16 cellular contexts compared by ENCODE assay signal in genomic region chr1:220151454-220151853, GRCh38. TPM values are rescaled to one million over a fixed set of nuclear protein-coding genes. Genes with fewer than 3 reads are reported as not detected.
DNase-seq lines count a peak whose midpoint lies in the region; ATAC-seq and TF ChIP-seq lines count a peak whose summit lies in the region.
"Had no signal": no experiment of that assay in that cellular context is flagged by ENCODE, and none has a peak within 500 bp of the region (broad histone marks: within the 10 kb centered on the region; RNA-seq: fewer than 3 reads in every experiment).

No MANE protein-coding gene starts in this region.

- no peak overlapping the region for H3K4me3 ChIP-seq in BE2C (ENCODE audit: low read depth, low read length)
- H3K4me3 ChIP-seq: cardiac muscle cell, hepatocyte had no signal

- DNase-seq in NCI-H2227 treated with DMSO at 0.1 percent for 48 hours (lab: John Stamatoyannopoulos, UW) (peak; percentile 78), substantia nigra (lab: John Stamatoyannopoulos, UW) (peak in 26 of 49 donors; percentile 0 to 45 (median 14)), BE2C (no peak)
- DNase-seq in effector memory CD8-positive, alpha-beta T cell = no peak
- DNase-seq: activated CD8-positive, alpha-beta memory T cell treated with anti-CD3 and anti-CD28 coated beads, Interleukin-2, amount 50 U/mL, for 4 hours; DMS79 treated with DMSO at 0.1 percent for 48 hours; NCI-H1092 treated with DMSO at 0.1 percent for 48 hours; stimulated activated CD4-positive, alpha-beta T cell treated with anti-CD3 and anti-CD28 coated beads, Interleukin-4, amount 100 ng/mL, for 1 hour had no signal

- H3K36me3 ChIP-seq in BE2C = peaks cover 61% of the 10 kb centered on the region

- H3K9me3 ChIP-seq in BE2C = no peaks in the 10 kb centered on the region

- peaks cover 39% of the 10 kb centered on the region for H3K36me3 Mint-ChIP-seq in effector memory CD8-positive, alpha-beta T cell (ENCODE audit: insufficient read depth)

- TF ChIP-seq CTCF in BE2C (IDR thresholded peaks at IDR 0.05; ENCODE audit: low read depth, low read length) = no peak

- peaks cover 1 to 2% of the 10 kb centered on the region in 2 donors for H3K4me1 Mint-ChIP-seq in effector memory CD8-positive, alpha-beta T cell (ENCODE audit: low read depth in 2 of 2)
- H3K4me1 Mint-ChIP-seq: nephron had no signal

- no peak overlapping the region for H3K4me3 Mint-ChIP-seq in effector memory CD8-positive, alpha-beta T cell
- H3K4me3 Mint-ChIP-seq: nephron; T-helper 2 cell treated with Interferon-gamma antibody and Interleukin-4, amounts not matched to agents 5 μg/mL and 100 μg/mL, for 36 hours; type B pancreatic cell had no signal

- H3K9me3 Mint-ChIP-seq in effector memory CD8-positive, alpha-beta T cell = no peaks in the 10 kb centered on the region
- H3K9me3 Mint-ChIP-seq: nephron; T-helper 2 cell treated with Interferon-gamma antibody and Interleukin-4, amounts not matched to agents 5 μg/mL and 100 μg/mL, for 36 hours; type B pancreatic cell had no signal

- H3K27ac ChIP-seq in layer of hippocampus (ENCODE audit: low read depth, low read length) (peak overlapping the region; percentile 49), substantia nigra (ENCODE audit: low read depth, low read length, poor library complexity, severe bottlenecking) (no peak overlapping the region)
- H3K27ac ChIP-seq: cardiac muscle cell, hepatocyte had no signal

- no peaks in the 10 kb centered on the region for H3K27me3 Mint-ChIP-seq in effector memory CD8-positive, alpha-beta T cell
- H3K27me3 Mint-ChIP-seq: type B pancreatic cell had no signal

- H3K27me3 ChIP-seq in layer of hippocampus (ENCODE audit: control insufficient read depth, insufficient read depth, low read length) = no peaks in the 10 kb centered on the region
- H3K27me3 ChIP-seq in BE2C = no peaks in the 10 kb centered on the region
- H3K27me3 ChIP-seq: cardiac muscle cell, hepatocyte had no signal

- ATAC-seq in effector memory CD8-positive, alpha-beta T cell (replicated peaks) = no peak
- ATAC-seq in GM18498 (IDR thresholded peaks at IDR 0.05; ENCODE audit: unreplicated experiment) (no peak), HG03175 (IDR thresholded peaks at IDR 0.05; ENCODE audit: unreplicated experiment) (no peak)

- H3K4me1 ChIP-seq in BE2C = no peaks in the 10 kb centered on the region

- peak overlapping the region; percentile 59 to 80 for H3K27ac Mint-ChIP-seq in effector memory CD8-positive, alpha-beta T cell
- H3K27ac Mint-ChIP-seq: nephron; T-helper 2 cell treated with Interferon-gamma antibody and Interleukin-4, amounts not matched to agents 5 μg/mL and 100 μg/mL, for 36 hours; type B pancreatic cell had no signal

RNA-seq across cellular contexts. Expression of gene IARS2, which starts 57.5 kb away (rescaled TPM):
- 35.3 TPM for polyA plus RNA-seq in BE2C (2012; ENCODE audit: insufficient read depth, insufficient read length, low read depth)

Comparison
In these comparisons a context has a peak if more than half of its experiments do, and no peak if none do; other contexts are left out.
1. DNase-seq: peak in NCI-H2227 treated with DMSO at 0.1 percent for 48 hours (single experiment) and substantia nigra (26 of 49); none in effector memory CD8-positive, alpha-beta T cell (0 of 3) and BE2C (single experiment).